23 cellular contexts compared by ENCODE assay signal in genomic region chr10:100792544-100792943, GRCh38. TPM values are rescaled to one million over a fixed set of nuclear protein-coding genes. Genes with fewer than 3 reads are reported as not detected.
A peak's percentile ranks its signal among the peaks of the same experiment; 100 is the strongest.
DNase-seq lines count a peak whose midpoint lies in the region; ATAC-seq and TF ChIP-seq lines count a peak whose summit lies in the region.
"Had no signal": no experiment of that assay in that cellular context is flagged by ENCODE, and none has a peak within 500 bp of the region (broad histone marks: within the 10 kb centered on the region; RNA-seq: fewer than 3 reads in every experiment).

No MANE protein-coding gene starts in this region.

- H3K9ac ChIP-seq in Karpas-422 (ENCODE audit: low read length) (0 out of 2 replicates have a peak overlapping the region, but pooled peaks have one; percentile 12), neural progenitor cell (no peak overlapping the region)
- H3K9ac ChIP-seq: KMS-11 had no signal

- peaks cover 9% of the 10 kb centered on the region for H3K27me3 Mint-ChIP-seq in neural progenitor cell (ENCODE audit: insufficient read depth, low read depth)

- H3K27ac Mint-ChIP-seq in neural progenitor cell, result no peak overlapping the region
- H3K27ac Mint-ChIP-seq: CD4-positive, CD25-positive, alpha-beta regulatory T cell; CD8-positive, alpha-beta memory T cell had no signal

- H3K27ac ChIP-seq in Karpas-422 (ENCODE audit: low read length) (no peak overlapping the region), neural progenitor cell (no peak overlapping the region)
- H3K27ac ChIP-seq: KMS-11 had no signal

- H4K20me1 ChIP-seq in Karpas-422 (ENCODE audit: insufficient read depth, low read depth, low read length) (no peaks in the 10 kb centered on the region), neural progenitor cell (ENCODE audit: low read depth) (peaks cover 17% of the 10 kb centered on the region)

- H3K9me3 Mint-ChIP-seq in neural progenitor cell, result no peaks in the 10 kb centered on the region
- H3K9me3 Mint-ChIP-seq: CD4-positive, CD25-positive, alpha-beta regulatory T cell; CD8-positive, alpha-beta memory T cell had no signal

- no peaks in the 10 kb centered on the region for H3K27me3 ChIP-seq in Karpas-422 (ENCODE audit: low read length)
- H3K27me3 ChIP-seq in neural progenitor cell, result peaks cover 99% of the 10 kb centered on the region
- H3K27me3 ChIP-seq: BE2C had no signal

- H3K79me2 ChIP-seq in Karpas-422 (ENCODE audit: low read length) (no peaks in the 10 kb centered on the region), neural progenitor cell (ENCODE audit: low read depth) (no peaks in the 10 kb centered on the region)

- no peaks in the 10 kb centered on the region for H3K9me3 ChIP-seq in Karpas-422 (ENCODE audit: low read length)
- H3K9me3 ChIP-seq in neural progenitor cell (ENCODE audit: low read depth), result no peaks in the 10 kb centered on the region
- H3K9me3 ChIP-seq: BE2C had no signal

- H3F3A ChIP-seq in neural progenitor cell (ENCODE audit: low read depth), result peaks cover 12% of the 10 kb centered on the region

- H3K4me3 ChIP-seq in Karpas-422 (ENCODE audit: low read length) (no peak overlapping the region), neural progenitor cell (no peak overlapping the region)
- H3K4me3 ChIP-seq: GM12878 had no signal

- no peaks in the 10 kb centered on the region for H3K36me3 ChIP-seq in Karpas-422 (ENCODE audit: insufficient read depth, low read length)
- H3K36me3 ChIP-seq in neural progenitor cell, result no peaks in the 10 kb centered on the region
- H3K36me3 ChIP-seq: BE2C had no signal

- DNase-seq in Karpas-422 (peak; percentile 65), NCI-H526 treated with DMSO at 0.1 percent for 48 hours (lab: John Stamatoyannopoulos, UW) (peak; percentile 60), iPS-NIHi11 (ENCODE audit: low spot score) (peak; percentile 51), neural progenitor cell (ENCODE audit: low spot score) (peak; percentile 39), islet precursor cell (no peak), NCI-H1694 treated with DMSO at 0.1 percent for 48 hours (lab: John Stamatoyannopoulos, UW) (no peak)
- DNase-seq: ACHN; BE2C; C1 segment of cervical spinal cord; CD4-positive, CD25-positive, alpha-beta regulatory T cell; COR-L47; DMS 273 treated with DMSO at 0.1 percent for 48 hours; DMS53; DND-41; EL; HCEC 1CT had no signal

- H2AFZ ChIP-seq in Karpas-422 (ENCODE audit: low read length) (no peak overlapping the region), neural progenitor cell (replicated peaks) (peak overlapping the region; percentile 39)

- H3K4me3 Mint-ChIP-seq in neural progenitor cell, result no peak overlapping the region
- H3K4me3 Mint-ChIP-seq: CD4-positive, CD25-positive, alpha-beta regulatory T cell; CD8-positive, alpha-beta memory T cell had no signal

- no peak for ATAC-seq in HG02571 (IDR thresholded peaks at IDR 0.05; ENCODE audit: unreplicated experiment)
- no peak for ATAC-seq in HG02763 (IDR thresholded peaks at IDR 0.05; ENCODE audit: unreplicated experiment)
- ATAC-seq: GM12878, HepG2 had no signal

- H3K4me1 Mint-ChIP-seq in neural progenitor cell, result peaks cover 27% of the 10 kb centered on the region
- H3K4me1 Mint-ChIP-seq: CD4-positive, CD25-positive, alpha-beta regulatory T cell; CD8-positive, alpha-beta memory T cell had no signal

- peak overlapping the region; percentile 49 for H3K4me2 ChIP-seq in Karpas-422 (ENCODE audit: low read depth, low read length, poor library complexity, severe bottlenecking)
- peak overlapping the region; percentile 33 for H3K4me2 ChIP-seq in neural progenitor cell
- H3K4me2 ChIP-seq: KMS-11 had no signal

- no peaks in the 10 kb centered on the region for H3K9me2 ChIP-seq in Karpas-422 (replicated peaks; ENCODE audit: insufficient read depth, low read length)

- no peaks in the 10 kb centered on the region for H3K36me3 Mint-ChIP-seq in neural progenitor cell
- H3K36me3 Mint-ChIP-seq: CD4-positive, CD25-positive, alpha-beta regulatory T cell; CD8-positive, alpha-beta memory T cell had no signal

- H3K4me1 ChIP-seq in Karpas-422 (ENCODE audit: low read length) (peaks cover 9% of the 10 kb centered on the region), neural progenitor cell (peaks cover 20% of the 10 kb centered on the region)

- TF ChIP-seq CTCF in neural progenitor cell (IDR thresholded peaks at IDR 0.05), result no peak

RNA-seq across cellular contexts. Expression of gene PAX2, which starts 47.2 kb away (rescaled TPM):
- total RNA-seq in Karpas-422 (2014; rRNA removed; shearing (Covaris generic); ENCODE audit: low replicate concordance), result not detected in 2 replicates
- 0.06 and 0.34 TPM in 2 replicates for total RNA-seq in neural progenitor cell (ENCODE audit: low replicate concordance)
- total RNA-seq: CD4-positive, CD25-positive, alpha-beta regulatory T cell; GM12878; H4; HepG2 had no signal

Comparison
In these comparisons a context has a peak if more than half of its experiments do, and no peak if none do; other contexts are left out.
1. DNase-seq: peak in Karpas-422 (single experiment), NCI-H526 treated with DMSO at 0.1 percent for 48 hours (single experiment), iPS-NIHi11 (single experiment) and neural progenitor cell (single experiment); none in islet precursor cell (single experiment) and NCI-H1694 treated with DMSO at 0.1 percent for 48 hours (single experiment).